ENCODE assay signal across 18 cellular contexts in the genomic region with DNA sequence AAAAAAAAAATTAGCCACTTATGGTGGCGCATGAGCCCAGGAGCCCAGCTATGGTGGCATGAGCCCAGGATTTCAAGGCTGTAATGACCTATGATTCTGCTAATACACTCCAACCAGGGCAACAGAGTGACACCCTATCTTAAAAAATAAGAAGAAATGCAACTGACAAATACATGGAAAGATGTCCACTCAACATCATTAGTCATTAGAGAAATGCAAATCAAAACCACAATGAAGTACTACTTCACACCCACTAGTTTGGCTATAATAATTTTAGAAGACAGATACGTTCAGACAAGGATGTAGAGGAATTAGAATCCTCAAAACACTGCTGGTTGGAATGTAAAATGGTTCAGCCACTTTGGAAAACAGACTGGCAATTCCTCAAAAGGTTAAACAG.
"Had no signal": no experiment of that assay in that cellular context is flagged by ENCODE, and none has a peak within 500 bp of the region (broad histone marks: within the 10 kb centered on the region; RNA-seq: fewer than 3 reads in every experiment).

No MANE protein-coding gene starts in this region.

- H3K4me3 ChIP-seq: colonic mucosa, heart left ventricle, prostate gland, right lobe of liver had no signal

- H3K9me3 ChIP-seq: colonic mucosa, heart left ventricle, prostate gland, right lobe of liver had no signal

- H3K9me3 Mint-ChIP-seq: nephron progenitor cell; stimulated activated naive B cell treated with anti-CD40 and anti-IgM and Interleukin-4, amounts not matched to agents 10 μg/mL and 1 μg/mL and 100 μg/mL, for 72 hours had no signal

- H3K27ac ChIP-seq: colonic mucosa, heart left ventricle, parathyroid adenoma, prostate gland, right lobe of liver had no signal

- H3K27ac Mint-ChIP-seq: nephron progenitor cell; stimulated activated naive B cell treated with anti-CD40 and anti-IgM and Interleukin-4, amounts not matched to agents 10 μg/mL and 1 μg/mL and 100 μg/mL, for 72 hours had no signal

- H3K4me1 Mint-ChIP-seq: nephron progenitor cell had no signal

- H3K36me3 ChIP-seq: colonic mucosa, prostate gland, right lobe of liver had no signal

- H3K27me3 Mint-ChIP-seq: naive thymus-derived CD4-positive, alpha-beta T cell; stimulated activated naive B cell treated with anti-CD40 and anti-IgM and Interleukin-4, amounts not matched to agents 10 μg/mL and 1 μg/mL and 100 μg/mL, for 72 hours had no signal

- ATAC-seq: heart left ventricle; left lobe of liver; naive thymus-derived CD4-positive, alpha-beta T cell; right lobe of liver had no signal

- H3K4me1 ChIP-seq: colonic mucosa, parathyroid adenoma, prostate gland had no signal

- DNase-seq: colonic mucosa; dermis blood vessel endothelial cell; foreskin melanocyte; heart left ventricle; hippocampal formation; islet precursor cell; mammary epithelial cell; naive thymus-derived CD4-positive, alpha-beta T cell; nephron progenitor cell; retina; stimulated activated CD4-positive, alpha-beta T cell treated with anti-CD3 and anti-CD28 coated beads, Interleukin-1b, Interleukin-23, amount 100 ng/mL, for 48 hours; stimulated activated CD4-positive, alpha-beta T cell treated with anti-CD3 and anti-CD28 coated beads, Interleukin-4, amount 100 ng/mL, for 24 hours; stimulated activated naive B cell treated with anti-CD40 and anti-IgM and Interleukin-4, amounts not matched to agents 10 μg/mL and 1 μg/mL and 100 μg/mL, for 72 hours; trophoblast cell had no signal

- H3K4me3 Mint-ChIP-seq: nephron progenitor cell; stimulated activated naive B cell treated with anti-CD40 and anti-IgM and Interleukin-4, amounts not matched to agents 10 μg/mL and 1 μg/mL and 100 μg/mL, for 72 hours had no signal

- H2AFZ ChIP-seq: parathyroid adenoma had no signal

- H3K9ac ChIP-seq: parathyroid adenoma had no signal

- H3K27me3 ChIP-seq: colonic mucosa, heart left ventricle, right lobe of liver had no signal
